ENCODE assay signal across 28 cellular contexts in the genomic region with DNA sequence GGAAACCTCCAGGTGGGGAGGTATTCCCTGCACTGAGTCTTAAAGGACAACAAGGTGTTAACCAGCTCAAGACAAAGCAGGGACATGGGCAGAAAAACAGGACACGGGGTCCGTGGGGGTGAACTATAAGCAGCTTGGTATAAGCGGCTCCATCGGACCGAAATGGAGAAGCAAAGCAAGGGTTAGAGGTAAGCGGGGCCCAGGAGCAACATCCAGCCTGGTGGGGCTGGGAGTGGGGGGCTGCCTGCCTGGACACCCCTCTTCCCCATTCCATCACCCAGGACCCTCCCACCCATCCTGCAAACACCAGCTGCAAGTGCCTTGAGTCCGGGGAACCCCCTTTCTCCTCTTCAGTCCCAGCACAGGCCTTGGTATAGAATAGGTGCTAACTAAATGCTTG. TPM values are rescaled to one million over a fixed set of nuclear protein-coding genes. Genes with fewer than 3 reads are reported as not detected.
"Had no signal": no experiment of that assay in that cellular context is flagged by ENCODE, and none has a peak within 500 bp of the region (broad histone marks: within the 10 kb centered on the region; RNA-seq: fewer than 3 reads in every experiment).

No MANE protein-coding gene starts in this region.

- ATAC-seq: activated CD4-positive, CD25-positive, alpha-beta regulatory T cell treated with anti-CD3 and anti-CD28 coated beads, Interleukin-2, amount 50 U/mL, for 24 hours; activated CD8-positive, alpha-beta memory T cell treated with anti-CD3 and anti-CD28 coated beads, Interleukin-2, amount 10 ng/mL, durations not matched to agents 7 days and 5 days; activated CD8-positive, alpha-beta T cell treated with anti-CD3 and anti-CD28 coated beads for 36 hours; activated naive CD4-positive, alpha-beta T cell treated with anti-CD3 and anti-CD28 coated beads, Interleukin-2, amount 50 U/mL, for 72 hours; left lung; right lobe of liver; stimulated activated naive B cell treated with anti-CD40 and anti-IgM and Interleukin-4, amounts not matched to agents 10 μg/mL and 1 μg/mL and 100 μg/mL, for 72 hours; T-cell had no signal

- H3K27ac Mint-ChIP-seq: activated CD4-positive, alpha-beta T cell treated with anti-CD3 and anti-CD28 coated beads, Interleukin-2, amount 10 ng/mL, durations not matched to agents 7 days and 5 days; activated CD8-positive, alpha-beta memory T cell treated with anti-CD3 and anti-CD28 coated beads, Interleukin-2, amount 10 ng/mL, durations not matched to agents 7 days and 5 days; activated CD8-positive, alpha-beta T cell treated with anti-CD3 and anti-CD28 coated beads for 36 hours; activated naive CD4-positive, alpha-beta T cell treated with anti-CD3 and anti-CD28 coated beads, Interleukin-2, amount 50 U/mL, for 72 hours; activated T-helper 1 cell treated with anti-CD3 and anti-CD28 coated beads, Interleukin-12 subunit alpha, Interleukin-12 subunit beta, Interleukin-2, Interleukin-4 antibody, amounts not matched to agents 30 ng/mL and 10 ng/mL and 1 ng/mL, durations not matched to agents 14 hours and 24 hours and 36 hours; immature natural killer cell; nephron progenitor cell; stimulated activated naive B cell treated with anti-CD40 and anti-IgM and Interleukin-4, amounts not matched to agents 10 μg/mL and 1 μg/mL and 100 μg/mL, for 72 hours; T-cell; T-helper 2 cell treated with Interferon-gamma antibody and Interleukin-4, amounts not matched to agents 5 μg/mL and 100 μg/mL, for 36 hours had no signal

- FAIRE-seq: bronchial epithelial cell, small intestine had no signal

- H3K4me1 ChIP-seq: left lung, parathyroid adenoma, right lobe of liver had no signal

- H3K9me3 Mint-ChIP-seq: activated CD4-positive, alpha-beta T cell treated with anti-CD3 and anti-CD28 coated beads, Interleukin-2, amount 10 ng/mL, durations not matched to agents 7 days and 5 days; activated CD8-positive, alpha-beta T cell treated with anti-CD3 and anti-CD28 coated beads for 36 hours; activated naive CD4-positive, alpha-beta T cell treated with anti-CD3 and anti-CD28 coated beads, Interleukin-2, amount 50 U/mL, for 72 hours; activated T-helper 1 cell treated with anti-CD3 and anti-CD28 coated beads, Interleukin-12 subunit alpha, Interleukin-12 subunit beta, Interleukin-2, Interleukin-4 antibody, amounts not matched to agents 30 ng/mL and 10 ng/mL and 1 ng/mL, durations not matched to agents 14 hours and 24 hours and 36 hours; immature natural killer cell; nephron progenitor cell; stimulated activated naive B cell treated with anti-CD40 and anti-IgM and Interleukin-4, amounts not matched to agents 10 μg/mL and 1 μg/mL and 100 μg/mL, for 72 hours; T-cell; T-helper 2 cell treated with Interferon-gamma antibody and Interleukin-4, amounts not matched to agents 5 μg/mL and 100 μg/mL, for 36 hours had no signal

- H3K9me3 ChIP-seq: left lung, right lobe of liver had no signal

- H3K36me3 Mint-ChIP-seq: activated CD8-positive, alpha-beta memory T cell treated with anti-CD3 and anti-CD28 coated beads, Interleukin-2, amount 10 ng/mL, durations not matched to agents 7 days and 5 days; activated naive CD4-positive, alpha-beta T cell treated with anti-CD3 and anti-CD28 coated beads, Interleukin-2, amount 50 U/mL, for 72 hours; immature natural killer cell; stimulated activated naive B cell treated with anti-CD40 and anti-IgM and Interleukin-4, amounts not matched to agents 10 μg/mL and 1 μg/mL and 100 μg/mL, for 72 hours; T-cell had no signal

- H3K4me1 Mint-ChIP-seq: activated CD4-positive, alpha-beta T cell treated with anti-CD3 and anti-CD28 coated beads, Interleukin-2, amount 10 ng/mL, durations not matched to agents 7 days and 5 days; activated CD8-positive, alpha-beta memory T cell treated with anti-CD3 and anti-CD28 coated beads, Interleukin-2, amount 10 ng/mL, durations not matched to agents 7 days and 5 days; immature natural killer cell; T-cell had no signal

- DNase-seq: activated CD4-positive, alpha-beta T cell treated with anti-CD3 and anti-CD28 coated beads, Interleukin-2, amount 10 ng/mL, durations not matched to agents 7 days and 5 days; activated CD8-positive, alpha-beta memory T cell treated with anti-CD3 and anti-CD28 coated beads, Interleukin-2, amount 10 ng/mL, durations not matched to agents 7 days and 5 days; activated CD8-positive, alpha-beta T cell treated with anti-CD3 and anti-CD28 coated beads for 36 hours; cortex of kidney; foreskin fibroblast; immature natural killer cell; left lung; midbrain; nephron progenitor cell; nucleus accumbens; right lobe of liver; small intestine; stimulated activated CD4-positive, alpha-beta T cell treated with anti-CD3 and anti-CD28 coated beads, Interleukin-15, amount 100 ng/mL, for 24 hours; stimulated activated CD8-positive, alpha-beta memory T cell treated with anti-CD3 and anti-CD28 coated beads, Interleukin-4, amount 100 ng/mL, for 48 hours; stimulated activated naive B cell treated with anti-CD40 and anti-IgM and Interleukin-4, amounts not matched to agents 10 μg/mL and 1 μg/mL and 100 μg/mL, for 72 hours; T-cell had no signal

- H3K27ac ChIP-seq: epithelial cell of prostate, hepatocyte, left lung, parathyroid adenoma, right lobe of liver, VCaP had no signal

- H3K27me3 Mint-ChIP-seq: activated CD4-positive, alpha-beta T cell treated with anti-CD3 and anti-CD28 coated beads, Interleukin-2, amount 10 ng/mL, durations not matched to agents 7 days and 5 days; activated CD8-positive, alpha-beta T cell treated with anti-CD3 and anti-CD28 coated beads for 36 hours; T-cell had no signal

- H3K27me3 ChIP-seq: hepatocyte, left lung, right lobe of liver had no signal

- H3K36me3 ChIP-seq: left lung, right lobe of liver had no signal

- H3K4me3 Mint-ChIP-seq: activated CD4-positive, alpha-beta T cell treated with anti-CD3 and anti-CD28 coated beads, Interleukin-2, amount 10 ng/mL, durations not matched to agents 7 days and 5 days; activated CD8-positive, alpha-beta memory T cell treated with anti-CD3 and anti-CD28 coated beads, Interleukin-2, amount 10 ng/mL, durations not matched to agents 7 days and 5 days; activated CD8-positive, alpha-beta T cell treated with anti-CD3 and anti-CD28 coated beads for 36 hours; activated T-helper 1 cell treated with anti-CD3 and anti-CD28 coated beads, Interleukin-12 subunit alpha, Interleukin-12 subunit beta, Interleukin-2, Interleukin-4 antibody, amounts not matched to agents 30 ng/mL and 10 ng/mL and 1 ng/mL, durations not matched to agents 14 hours and 24 hours and 36 hours; immature natural killer cell; nephron progenitor cell; stimulated activated naive B cell treated with anti-CD40 and anti-IgM and Interleukin-4, amounts not matched to agents 10 μg/mL and 1 μg/mL and 100 μg/mL, for 72 hours; T-cell; T-helper 2 cell treated with Interferon-gamma antibody and Interleukin-4, amounts not matched to agents 5 μg/mL and 100 μg/mL, for 36 hours had no signal

- H3K4me3 ChIP-seq: hepatocyte, left lung, right lobe of liver had no signal

RNA-seq across cellular contexts. Expression of gene MYH11, which starts 29.5 kb away (rescaled TPM):
- total RNA-seq: activated CD8-positive, alpha-beta T cell treated with anti-CD3 and anti-CD28 coated beads for 36 hours; activated T-helper 1 cell treated with anti-CD3 and anti-CD28 coated beads, Interleukin-12 subunit alpha, Interleukin-12 subunit beta, Interleukin-2, Interleukin-4 antibody, amounts not matched to agents 30 ng/mL and 10 ng/mL and 1 ng/mL, durations not matched to agents 14 hours and 24 hours and 36 hours; glomerular endothelial cell; lung microvascular endothelial cell; pulmonary artery endothelial cell had no signal
